Comparison of ENCODE assay signal across 19 cellular contexts in genomic region chr19:32202244-32202643, GRCh38.
"Had no signal": no experiment of that assay in that cellular context is flagged by ENCODE, and none has a peak within 500 bp of the region (broad histone marks: within the 10 kb centered on the region; RNA-seq: fewer than 3 reads in every experiment).

No MANE protein-coding gene starts in this region.

- H3K27me3 ChIP-seq: body of pancreas had no signal

- H3K4me2 ChIP-seq: KMS-11 had no signal

- H3K27ac ChIP-seq: body of pancreas, KMS-11 had no signal

- H3K4me3 ChIP-seq: body of pancreas had no signal

- H3K4me1 ChIP-seq: body of pancreas had no signal

- ATAC-seq: body of pancreas, PC-3, T-helper 17 cell, WTC11 had no signal

- H3K9ac ChIP-seq: KMS-11 had no signal

- DNase-seq: activated CD4-positive, alpha-beta T cell treated with anti-CD3 and anti-CD28 coated beads, Interleukin-2, amount 50 U/mL, for 4 hours; activated CD4-positive, CD25-positive, alpha-beta regulatory T cell treated with anti-CD3 and anti-CD28 coated beads, Interleukin-2, amount 50 U/mL, for 72 hours; activated effector memory CD4-positive, alpha-beta T cell treated with Interleukin-2 at 50 U/mL for 16 hours; activated naive CD4-positive, alpha-beta T cell; activated T-cell treated with anti-CD3 and anti-CD28 coated beads, Interleukin-2, amount 50 U/mL, for 24 hours; body of pancreas; NCI-H1092; NCI-H1417; NCI-H1930; NCI-H2171 treated with DMSO at 0.1 percent for 48 hours; NCI-H345; NCI-H510A treated with DMSO at 0.1 percent for 48 hours; NCI-H69; PC-3; SIG-M5; T-helper 17 cell; T-helper 9 cell had no signal

- H3K9me3 ChIP-seq: body of pancreas had no signal
